ENCODE assay signal across 1 cellular context in the genomic region with DNA sequence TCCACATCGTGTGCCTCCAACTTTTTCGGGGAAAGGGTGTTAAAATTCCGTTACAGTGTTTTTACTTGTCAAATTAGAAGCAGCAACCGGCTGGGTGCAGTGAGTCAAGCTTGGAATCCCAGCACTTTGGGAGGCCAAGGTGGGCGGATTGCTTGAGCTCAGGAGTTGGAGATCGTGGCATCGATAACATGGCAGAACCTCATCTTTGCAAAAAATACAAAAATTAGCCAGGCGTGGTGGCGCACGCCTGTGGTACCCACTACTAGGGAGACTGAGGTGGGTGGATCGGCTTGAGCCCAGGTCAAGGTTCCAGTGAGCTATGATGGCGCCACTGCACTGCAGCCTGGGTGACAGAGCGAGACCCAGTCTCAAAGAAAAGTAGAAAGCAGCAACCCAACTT.
TF ChIP-seq lines count a peak whose summit lies in the region.

No MANE protein-coding gene starts in this region.

TF ChIP-seq in endothelial cell of umbilical vein, 7 proteins besides CTCF, POLR2A, EP300 and RAD21:
- TF ChIP-seq MYC (IDR thresholded peaks at IDR 0.05; ENCODE audit: low read depth, low read length) (no peak), GATA2 (IDR thresholded peaks at IDR 0.05; ENCODE audit: insufficient read depth, insufficient read length, low read depth, low read length) (no peak), FOS (IDR thresholded peaks at IDR 0.05; ENCODE audit: borderline replicate concordance, insufficient read depth, low read length) (no peak), EZH2 (IDR thresholded peaks at IDR 0.05; ENCODE audit: borderline replicate concordance, low read depth, low read length, severe bottlenecking) (no peak)
- TF ChIP-seq, protein P1, sequence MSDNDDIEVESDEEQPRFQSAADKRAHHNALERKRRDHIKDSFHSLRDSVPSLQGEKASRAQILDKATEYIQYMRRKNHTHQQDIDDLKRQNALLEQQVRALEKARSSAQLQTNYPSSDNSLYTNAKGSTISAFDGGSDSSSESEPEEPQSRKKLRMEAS (IDR thresholded peaks at IDR 0.05; ENCODE audit: insufficient read depth, insufficient read length), result no peak
